13 cellular contexts compared by ENCODE assay signal in the genomic region with DNA sequence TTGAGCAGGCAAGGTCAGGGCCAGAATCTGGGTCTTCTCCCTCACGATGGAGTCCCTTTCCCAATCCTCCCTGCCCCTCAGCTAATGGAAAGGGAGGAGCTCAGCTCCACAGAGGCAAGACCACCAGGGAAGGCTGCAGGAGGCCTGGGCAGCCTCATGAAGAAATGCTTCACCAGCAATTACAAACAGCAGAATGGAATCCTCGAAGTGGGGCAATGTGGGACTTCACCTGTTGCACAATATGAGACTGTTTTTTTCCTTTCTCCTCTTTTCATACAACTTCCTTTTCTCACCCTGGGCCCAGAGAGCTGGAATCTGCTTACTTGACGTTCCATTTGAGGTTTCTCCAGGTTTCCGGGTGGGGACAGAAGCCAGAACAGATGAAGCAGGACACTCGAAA. TPM values are rescaled to one million over a fixed set of nuclear protein-coding genes. Genes with fewer than 3 reads are reported as not detected.
A peak's percentile ranks its signal among the peaks of the same experiment; 100 is the strongest.
DNase-seq lines count a peak whose midpoint lies in the region; ATAC-seq and TF ChIP-seq lines count a peak whose summit lies in the region.
"Not testable (repeated sequence)": the region's sequence is repeated elsewhere in the genome, so short reads cannot be mapped to it uniquely, and the experiment has no call there.
"Had no signal": no experiment of that assay in that cellular context is flagged by ENCODE, and none has a peak within 500 bp of the region (broad histone marks: within the 10 kb centered on the region; RNA-seq: fewer than 3 reads in every experiment).

No MANE protein-coding gene starts in this region.

- not testable (repeated sequence) for H4K20me1 ChIP-seq in BLaER1 treated with 17β-estradiol and CSF1 and Interleukin-3, amounts not matched to agents 10 nM and 100 nM

- H3K27me3 Mint-ChIP-seq in central memory CD8-positive, alpha-beta T cell; natural killer cell (ENCODE audit: low read depth in 2 of 2): not testable (repeated sequence)

- H3K36me3 ChIP-seq in BLaER1 treated with 17β-estradiol and CSF1 and Interleukin-3, amounts not matched to agents 10 nM and 100 nM: peaks cover 0 to 14% (median 0%) of the 10 kb centered on the region in 11 experiments; a peak in 2 of 22 replicates
- not testable (repeated sequence) for H3K36me3 ChIP-seq in HEK293 (ENCODE audit: control insufficient read depth in 2 of 2, insufficient read depth in 1 of 2, low read length in 2 of 2); Peyer's patch

- H3K36me3 Mint-ChIP-seq in central memory CD8-positive, alpha-beta T cell (ENCODE audit: insufficient read depth): peaks cover 27% of the 10 kb centered on the region
- peaks cover 23% of the 10 kb centered on the region for H3K36me3 Mint-ChIP-seq in natural killer cell
- peaks cover 35% of the 10 kb centered on the region for H3K36me3 Mint-ChIP-seq in stimulated activated effector memory CD8-positive, alpha-beta T cell treated with anti-CD3 and anti-CD28 coated beads, Interleukin-12 subunit alpha, Interleukin-12 subunit beta, amount 100 ng/mL, for 72 hours

- H3K9ac ChIP-seq in BLaER1 treated with 17β-estradiol and CSF1 and Interleukin-3, amounts not matched to agents 10 nM and 100 nM: not testable (repeated sequence)

- not testable (repeated sequence) for TF ChIP-seq CTCF in HEK293 (tag by site-specific recombination; IDR thresholded peaks at IDR 0.05); NB4 (IDR thresholded peaks at IDR 0.05; ENCODE audit: low read depth, low read length); Peyer's patch (IDR thresholded peaks at IDR 0.05); natural killer cell (IDR thresholded peaks at IDR 0.05)

- not testable (repeated sequence) for H3K27me3 ChIP-seq in BLaER1 treated with 17β-estradiol and CSF1 and Interleukin-3, amounts not matched to agents 10 nM and 100 nM; Peyer's patch

- peak overlapping the region; percentile 90 for H3K27ac Mint-ChIP-seq in central memory CD8-positive, alpha-beta T cell (ENCODE audit: low read depth)
- H3K27ac Mint-ChIP-seq in natural killer cell: peak overlapping the region; percentile 94 to 96
- H3K27ac Mint-ChIP-seq in stimulated activated effector memory CD8-positive, alpha-beta T cell treated with anti-CD3 and anti-CD28 coated beads, Interleukin-12 subunit alpha, Interleukin-12 subunit beta, amount 100 ng/mL, for 72 hours: peak overlapping the region; percentile 97

- not testable (repeated sequence) for ATAC-seq in central memory CD8-positive, alpha-beta T cell (replicated peaks; ENCODE audit: extremely low read depth, poor library complexity, severe bottlenecking); natural killer cell; stimulated activated effector memory CD8-positive, alpha-beta T cell treated with anti-CD3 and anti-CD28 coated beads, Interleukin-12 subunit alpha, Interleukin-12 subunit beta, amount 100 ng/mL, for 72 hours
- ATAC-seq in left ventricle myocardium superior: peak; percentile 18

- H3K9me3 ChIP-seq in BLaER1 treated with 17β-estradiol and CSF1 and Interleukin-3, amounts not matched to agents 10 nM and 100 nM (replicated peaks in 1 of 11): peaks cover 22 to 36% (median 27%) of the 10 kb centered on the region in 11 experiments
- not testable (repeated sequence) for H3K9me3 ChIP-seq in HEK293 (ENCODE audit: control insufficient read depth, insufficient read depth, low read depth, low read length); Peyer's patch

- H3K4me3 ChIP-seq in BLaER1 treated with 17β-estradiol and CSF1 and Interleukin-3, amounts not matched to agents 10 nM and 100 nM; HEK293 (ENCODE audit: low read depth, low read length); NB4 (ENCODE audit: low read depth, low read length); Peyer's patch: not testable (repeated sequence)

- H3K27ac ChIP-seq in BLaER1 treated with 17β-estradiol and CSF1 and Interleukin-3, amounts not matched to agents 10 nM and 100 nM: peak overlapping the region in 5 of 11 experiments; percentile 18 to 84 (median 49); a peak in 9 of 22 replicates
- not testable (repeated sequence) for H3K27ac ChIP-seq in HEK293 (ENCODE audit: extremely low read depth, low read depth, low read length)
- H3K27ac ChIP-seq in Peyer's patch: peak overlapping the region in 3 of 4 donors; percentile 43 to 51 (median 46)

- CTCF ChIA-PET in HEK293 (lab: Yijun Ruan, JAX): not testable (repeated sequence)

- POLR2A ChIA-PET in HEK293 (lab: Yijun Ruan, JAX): not testable (repeated sequence)

- peak overlapping the region in 10 of 11 experiments; percentile 7 to 93 (median 52); a peak in 16 of 22 replicates for H3K4me2 ChIP-seq in BLaER1 treated with 17β-estradiol and CSF1 and Interleukin-3, amounts not matched to agents 10 nM and 100 nM

- not testable (repeated sequence) for H3K9me3 Mint-ChIP-seq in central memory CD8-positive, alpha-beta T cell; natural killer cell; stimulated activated effector memory CD8-positive, alpha-beta T cell treated with anti-CD3 and anti-CD28 coated beads, Interleukin-12 subunit alpha, Interleukin-12 subunit beta, amount 100 ng/mL, for 72 hours

- H3K4me1 Mint-ChIP-seq in central memory CD8-positive, alpha-beta T cell: peaks cover 85% of the 10 kb centered on the region
- peaks cover 74 to 98% of the 10 kb centered on the region in 2 donors for H3K4me1 Mint-ChIP-seq in natural killer cell
- H3K4me1 Mint-ChIP-seq in stimulated activated effector memory CD8-positive, alpha-beta T cell treated with anti-CD3 and anti-CD28 coated beads, Interleukin-12 subunit alpha, Interleukin-12 subunit beta, amount 100 ng/mL, for 72 hours: peaks cover 56% of the 10 kb centered on the region

- H3K4me3 Mint-ChIP-seq in central memory CD8-positive, alpha-beta T cell: peak overlapping the region; percentile 90
- H3K4me3 Mint-ChIP-seq in natural killer cell: peak overlapping the region; percentile 74
- peak overlapping the region; percentile 86 for H3K4me3 Mint-ChIP-seq in stimulated activated effector memory CD8-positive, alpha-beta T cell treated with anti-CD3 and anti-CD28 coated beads, Interleukin-12 subunit alpha, Interleukin-12 subunit beta, amount 100 ng/mL, for 72 hours

- H3K4me1 ChIP-seq in BLaER1 treated with 17β-estradiol and CSF1 and Interleukin-3, amounts not matched to agents 10 nM and 100 nM: peaks cover 29 to 60% (median 47%) of the 10 kb centered on the region in 10 experiments
- H3K4me1 ChIP-seq in HEK293 (ENCODE audit: control insufficient read depth, insufficient read depth, low read length); Peyer's patch: not testable (repeated sequence)

- intact Hi-C loops in left ventricle myocardium superior (cut with micrococcal nuclease): not testable (repeated sequence)
- intact Hi-C loops in natural killer cell (cut with micrococcal nuclease): loop anchor here (5.0 kb wide), 1 partner anchor 39 kb away; no protein-coding TSS in a partner anchor

- not testable (repeated sequence) for TF ChIP-seq POLR2A in NB4 (IDR thresholded peaks at IDR 0.05; ENCODE audit: extremely low read depth, insufficient read length); Peyer's patch (IDR thresholded peaks at IDR 0.05)

- peak; percentile 50 for DNase-seq in NB4 (ENCODE audit: low read depth)
- not testable (repeated sequence) for DNase-seq in Peyer's patch; central memory CD8-positive, alpha-beta T cell (ENCODE audit: low spot score in 2 of 2); left ventricle myocardium superior; natural killer cell; stimulated activated effector memory CD8-positive, alpha-beta T cell treated with anti-CD3 and anti-CD28 coated beads, Interleukin-12 subunit alpha, Interleukin-12 subunit beta, amount 100 ng/mL, for 72 hours (ENCODE audit: low spot score in 2 of 2)

TF ChIP-seq in HEK293, 187 proteins besides CTCF, POLR2A, EP300 and RAD21:
- peak; percentile 76 for TF ChIP-seq SCRT2 (tag by site-specific recombination; IDR thresholded peaks at IDR 0.05)

RNA-seq across cellular contexts. Expression of a gene that starts 4.6 kb away (rescaled TPM):
- total RNA-seq in Peyer's patch (1 to 10 TPM in 2 of 4 donors, not detected in 2; 1.1 to 1.5 TPM), left ventricle myocardium superior (0.74 TPM), natural killer cell (100 to 1,000 TPM; 360 to 532 (median 476) TPM)
- total RNA-seq: GM23248, H7, HFFc6 had no signal

RNA-seq across cellular contexts. Expression of a gene that starts 18.2 kb away (rescaled TPM):
- total RNA-seq in Peyer's patch: 1 to 10 TPM in 1 of 4 donors, under 1 TPM in 1, not detected in 2; 0.80 to 5.8 TPM
- not detected for total RNA-seq in left ventricle myocardium superior
- total RNA-seq in natural killer cell: 100 to 1,000 TPM; 381 to 547 (median 450) TPM
- total RNA-seq: GM23248, H7, HFFc6 had no signal

RNA-seq across cellular contexts. Expression of a gene that starts 44.1 kb away (rescaled TPM):
- 1 to 10 TPM in 2 of 4 donors, not detected in 2; 3.3 to 3.9 TPM for total RNA-seq in Peyer's patch
- total RNA-seq in left ventricle myocardium superior: 1.4 TPM
- under 1 TPM in 2 of 3 donors, not detected in 1; 0.54 to 0.55 TPM for total RNA-seq in natural killer cell
- total RNA-seq: CD4-positive, alpha-beta memory T cell; GM12878; GM23248; H7; HFFc6 had no signal

Comparison
In these comparisons a context has a peak if more than half of its experiments do, and no peak if none do; other contexts are left out.
1. RNA of a gene that starts 4.6 kb away (total RNA-seq): 360 to 532 TPM in natural killer cell; 1.1 to 1.5 TPM in Peyer's patch and 0.74 TPM in left ventricle myocardium superior (single experiment); every median in the first group is over 100 times any median in the second.
2. RNA of a gene that starts 18.2 kb away (total RNA-seq): 381 to 547 TPM in natural killer cell; 0.80 to 5.8 TPM in Peyer's patch and not detected in left ventricle myocardium superior (single experiment); every median in the first group is over 10 times any median in the second.
3. Peak in every context shown above with its lines, with median percentiles within 50 percentile points of each other: H3K27ac Mint-ChIP-seq and H3K4me3 Mint-ChIP-seq.